Comparison of ENCODE assay signal across 20 cellular contexts in genomic region chrX:148385471-148385870, GRCh38.
DNase-seq lines count a peak whose midpoint lies in the region; ATAC-seq and TF ChIP-seq lines count a peak whose summit lies in the region.
"Had no signal": no experiment of that assay in that cellular context is flagged by ENCODE, and none has a peak within 500 bp of the region (broad histone marks: within the 10 kb centered on the region; RNA-seq: fewer than 3 reads in every experiment).

No MANE protein-coding gene starts in this region.

- peak; percentile 9 for DNase-seq in NCI-H1105 treated with DMSO at 0.1 percent for 48 hours (lab: John Stamatoyannopoulos, UW)
- no peak for DNase-seq in NCI-H1105 (lab: John Stamatoyannopoulos, UW)
- DNase-seq in NCI-H82 treated with DMSO at 0.1 percent for 48 hours (lab: John Stamatoyannopoulos, UW; ENCODE audit: unreplicated experiment), result peak; percentile 9
- peak; percentile 35 for DNase-seq in cerebellum (ENCODE audit: low spot score)
- no peak for DNase-seq in Kasumi-1 (lab: John Stamatoyannopoulos, UW)
- DNase-seq in Karpas-422, result no peak
- DNase-seq: Caco-2; CD4-positive, CD25-positive, alpha-beta regulatory T cell; CD8-positive, alpha-beta T cell; DMS153; DND-41; GDM1; H9; HFFc6 had no signal

- no peak overlapping the region for H3K27ac ChIP-seq in Karpas-422 (ENCODE audit: low read length)
- H3K27ac ChIP-seq: 22Rv1, BLaER1, C4-2B had no signal

- H3K9ac ChIP-seq in Karpas-422 (ENCODE audit: low read length), result no peak overlapping the region
- H3K9ac ChIP-seq: BLaER1 had no signal

- H4K20me1 ChIP-seq in Karpas-422 (ENCODE audit: insufficient read depth, low read depth, low read length), result no peaks in the 10 kb centered on the region
- H4K20me1 ChIP-seq: BLaER1 had no signal

- no peaks in the 10 kb centered on the region for H3K27me3 ChIP-seq in Karpas-422 (ENCODE audit: low read length)
- H3K27me3 ChIP-seq: BLaER1 had no signal

- no peak overlapping the region for H3K4me3 ChIP-seq in Karpas-422 (ENCODE audit: low read length)
- H3K4me3 ChIP-seq: BLaER1, GM12878, GM23338 had no signal

- no peak for ATAC-seq in GM18505 (IDR thresholded peaks at IDR 0.05; ENCODE audit: unreplicated experiment)
- ATAC-seq: CD8-positive, alpha-beta T cell; GM12878; GM23338 had no signal

- no peak overlapping the region for H2AFZ ChIP-seq in Karpas-422 (ENCODE audit: low read length)
- H2AFZ ChIP-seq: GM23338 had no signal

- no peak overlapping the region for H3K4me2 ChIP-seq in Karpas-422 (ENCODE audit: low read depth, low read length, poor library complexity, severe bottlenecking)
- H3K4me2 ChIP-seq: BLaER1, GM23338 had no signal

- no peaks in the 10 kb centered on the region for H3K36me3 ChIP-seq in Karpas-422 (ENCODE audit: insufficient read depth, low read length)
- H3K36me3 ChIP-seq: BLaER1 had no signal

- no peak for TF ChIP-seq POLR2A in GM18505 (IDR thresholded peaks at IDR 0.05; ENCODE audit: borderline replicate concordance, extremely low read depth, insufficient read depth, insufficient read length)

- H3K9me3 ChIP-seq in Karpas-422 (ENCODE audit: low read length), result no peaks in the 10 kb centered on the region
- H3K9me3 ChIP-seq: Caco-2 had no signal

- H3K4me1 ChIP-seq in Karpas-422 (ENCODE audit: low read length), result peaks cover 30% of the 10 kb centered on the region
- H3K4me1 ChIP-seq: Caco-2 had no signal

- no peaks in the 10 kb centered on the region for H3K79me2 ChIP-seq in Karpas-422 (ENCODE audit: low read length)

- H3K9me2 ChIP-seq in Karpas-422 (replicated peaks; ENCODE audit: insufficient read depth, low read length), result no peaks in the 10 kb centered on the region

Comparison
In these comparisons a context has a peak if more than half of its experiments do, and no peak if none do; other contexts are left out.
1. DNase-seq: peak in NCI-H1105 treated with DMSO at 0.1 percent for 48 hours (single experiment), NCI-H82 treated with DMSO at 0.1 percent for 48 hours (single experiment) and cerebellum (single experiment); none in NCI-H1105 (single experiment), Kasumi-1 (0 of 2) and Karpas-422 (single experiment).